In the genomic region with DNA sequence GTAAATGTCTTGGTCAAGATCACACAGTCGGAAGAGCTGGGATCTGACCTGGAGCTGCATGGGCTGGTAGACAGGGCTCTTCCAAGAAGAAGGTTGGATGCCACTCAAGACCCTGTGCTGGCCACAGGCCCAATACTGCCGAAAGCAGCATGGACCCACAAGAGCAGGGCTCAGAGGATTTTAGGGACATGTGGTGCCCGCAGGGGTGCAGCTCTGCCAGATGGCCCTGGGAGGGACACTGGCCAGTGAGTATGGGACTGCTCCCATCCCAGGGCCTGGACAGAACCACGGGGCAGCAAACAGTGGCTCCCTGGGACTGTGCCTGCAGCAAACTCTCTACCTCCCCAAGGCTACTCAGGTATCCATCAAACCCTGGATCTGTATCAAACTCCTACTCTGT, we compare ENCODE assay signal across 22 cellular contexts. TPM values are rescaled to one million over a fixed set of nuclear protein-coding genes. Genes with fewer than 3 reads are reported as not detected.
"Had no signal": no experiment of that assay in that cellular context is flagged by ENCODE, and none has a peak within 500 bp of the region (broad histone marks: within the 10 kb centered on the region; RNA-seq: fewer than 3 reads in every experiment).

No MANE protein-coding gene starts in this region.

- H3K36me3 ChIP-seq: ascending aorta, breast epithelium, suprapubic skin, tibial nerve had no signal

- H3K27me3 Mint-ChIP-seq: stimulated activated naive CD8-positive, alpha-beta T cell treated with anti-CD3 and anti-CD28 coated beads, Interleukin-15, amount 100 ng/mL, for 72 hours had no signal

- H3K4me3 Mint-ChIP-seq: memory B cell; nephron progenitor cell; stimulated activated effector memory CD8-positive, alpha-beta T cell treated with anti-CD3 and anti-CD28 coated beads, Interleukin-12 subunit alpha, Interleukin-12 subunit beta, amount 100 ng/mL, for 72 hours; stimulated activated naive CD8-positive, alpha-beta T cell treated with anti-CD3 and anti-CD28 coated beads, Interleukin-15, amount 100 ng/mL, for 72 hours had no signal

- H3K4me1 ChIP-seq: ascending aorta, breast epithelium, foreskin keratinocyte, suprapubic skin, tibial nerve had no signal

- ATAC-seq: activated naive CD4-positive, alpha-beta T cell treated with anti-CD3 and anti-CD28 coated beads, Interleukin-2, amount 50 U/mL, for 72 hours; foreskin keratinocyte; sciatic nerve; stimulated activated effector memory CD8-positive, alpha-beta T cell treated with anti-CD3 and anti-CD28 coated beads, Interleukin-12 subunit alpha, Interleukin-12 subunit beta, amount 100 ng/mL, for 72 hours; stimulated activated naive CD8-positive, alpha-beta T cell treated with anti-CD3 and anti-CD28 coated beads, Interleukin-15, amount 100 ng/mL, for 72 hours had no signal

- H3K27ac Mint-ChIP-seq: memory B cell; nephron progenitor cell; stimulated activated effector memory CD8-positive, alpha-beta T cell treated with anti-CD3 and anti-CD28 coated beads, Interleukin-12 subunit alpha, Interleukin-12 subunit beta, amount 100 ng/mL, for 72 hours; stimulated activated naive CD8-positive, alpha-beta T cell treated with anti-CD3 and anti-CD28 coated beads, Interleukin-15, amount 100 ng/mL, for 72 hours had no signal

- H3K9me3 ChIP-seq: ascending aorta, breast epithelium, suprapubic skin, tibial nerve had no signal

- H3K4me3 ChIP-seq: ascending aorta, breast epithelium, SK-N-MC, suprapubic skin, tibial nerve had no signal

- H3K27me3 ChIP-seq: ascending aorta, breast epithelium, foreskin keratinocyte, tibial nerve had no signal

- H3K4me1 Mint-ChIP-seq: memory B cell; stimulated activated effector memory CD8-positive, alpha-beta T cell treated with anti-CD3 and anti-CD28 coated beads, Interleukin-12 subunit alpha, Interleukin-12 subunit beta, amount 100 ng/mL, for 72 hours; stimulated activated naive CD8-positive, alpha-beta T cell treated with anti-CD3 and anti-CD28 coated beads, Interleukin-15, amount 100 ng/mL, for 72 hours had no signal

- H3K9me3 Mint-ChIP-seq: activated naive CD4-positive, alpha-beta T cell treated with anti-CD3 and anti-CD28 coated beads, Interleukin-2, amount 50 U/mL, for 72 hours; memory B cell; nephron progenitor cell; stimulated activated effector memory CD8-positive, alpha-beta T cell treated with anti-CD3 and anti-CD28 coated beads, Interleukin-12 subunit alpha, Interleukin-12 subunit beta, amount 100 ng/mL, for 72 hours; stimulated activated naive CD8-positive, alpha-beta T cell treated with anti-CD3 and anti-CD28 coated beads, Interleukin-15, amount 100 ng/mL, for 72 hours had no signal

- DNase-seq: activated CD4-positive, alpha-beta T cell treated with anti-CD3 and anti-CD28 coated beads for 48 hours; activated gamma-delta T cell treated with Interleukin-2 at 50 U/mL for 16 hours; dermis blood vessel endothelial cell; effector CD8-positive, alpha-beta T cell; foreskin keratinocyte; nephron progenitor cell; small intestine; stimulated activated CD4-positive, alpha-beta T cell treated with anti-CD3 and anti-CD28 coated beads, Interleukin-2, amount 100 ng/mL, for 24 hours; stimulated activated naive CD8-positive, alpha-beta T cell treated with anti-CD3 and anti-CD28 coated beads, Interleukin-15, amount 100 ng/mL, for 72 hours had no signal

- H3K36me3 Mint-ChIP-seq: activated naive CD4-positive, alpha-beta T cell treated with anti-CD3 and anti-CD28 coated beads, Interleukin-2, amount 50 U/mL, for 72 hours; memory B cell; stimulated activated effector memory CD8-positive, alpha-beta T cell treated with anti-CD3 and anti-CD28 coated beads, Interleukin-12 subunit alpha, Interleukin-12 subunit beta, amount 100 ng/mL, for 72 hours had no signal

- H3K27ac ChIP-seq: ascending aorta, breast epithelium, foreskin keratinocyte, SK-N-MC, suprapubic skin, tibial nerve had no signal

RNA-seq across cellular contexts. Expression of a gene that starts 12.4 kb away (rescaled TPM):
- total RNA-seq: activated naive CD4-positive, alpha-beta T cell treated with anti-CD3 and anti-CD28 coated beads, Interleukin-2, amount 50 U/mL, for 72 hours; dermis blood vessel endothelial cell; foreskin keratinocyte; glomerular endothelial cell; mononuclear cell; sciatic nerve; T-helper 2 cell treated with Interferon-gamma antibody and Interleukin-4, amounts not matched to agents 100 ng/mL and 5 ng/mL, for 36 hours; tibial nerve; urinary bladder had no signal
- polyA plus RNA-seq: foreskin keratinocyte had no signal
